Comparison of ENCODE assay signal across 17 cellular contexts in the genomic region with DNA sequence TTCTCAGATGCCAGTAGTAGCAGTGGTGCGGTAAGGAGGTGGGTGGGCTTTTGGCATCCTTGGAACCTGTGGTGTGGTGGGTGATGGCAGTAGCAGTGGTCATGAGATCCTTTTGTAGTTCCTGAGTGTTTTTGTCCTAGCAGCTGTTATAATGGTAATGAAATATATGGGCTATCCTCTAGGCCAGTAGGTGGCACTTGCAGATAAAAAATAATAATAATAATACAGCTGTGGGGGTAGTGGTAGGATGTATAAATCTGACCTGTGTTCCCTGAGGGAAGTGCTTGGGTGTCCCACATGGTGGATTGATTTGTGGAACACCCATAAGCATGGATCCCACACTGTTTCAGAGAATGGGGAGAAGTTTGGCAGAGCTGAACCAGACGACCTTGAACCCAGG.
DNase-seq lines count a peak whose midpoint lies in the region; ATAC-seq and TF ChIP-seq lines count a peak whose summit lies in the region.
"Had no signal": no experiment of that assay in that cellular context is flagged by ENCODE, and none has a peak within 500 bp of the region (broad histone marks: within the 10 kb centered on the region; RNA-seq: fewer than 3 reads in every experiment).

No MANE protein-coding gene starts in this region.

- H3K27ac ChIP-seq in A673 (ENCODE audit: low read depth, low read length, poor library complexity, severe bottlenecking) (no peak overlapping the region), RWPE2 (ENCODE audit: poor library complexity, severe bottlenecking) (no peak overlapping the region)
- H3K27ac ChIP-seq: A549 had no signal

- DNase-seq in A673 (ENCODE audit: low spot score) (peak; percentile 37), HT1080 (ENCODE audit: low read depth) (peak; percentile 19), RWPE2 (ENCODE audit: low spot score) (no peak), fibroblast of mammary gland (ENCODE audit: low read depth) (peak; percentile 3), SW 1271 (lab: John Stamatoyannopoulos, UW) (no peak), NCI-H146 (lab: John Stamatoyannopoulos, UW) (no peak), NCI-H774 (lab: John Stamatoyannopoulos, UW) (no peak), hepatic stellate cell (ENCODE audit: low spot score) (no peak)
- DNase-seq: activated CD8-positive, alpha-beta T cell treated with anti-CD3 and anti-CD28 coated beads, Interleukin-2, amount 10 ng/mL, durations not matched to agents 7 days and 5 days; activated naive CD8-positive, alpha-beta T cell treated with anti-CD3 and anti-CD28 coated beads, Interleukin-2, amount 50 U/mL, for 24 hours; activated T-cell treated with anti-CD3 and anti-CD28 coated beads, Interleukin-2, amount 50 U/mL, for 48 hours; effector memory CD8-positive, alpha-beta T cell; left colon; NCI-H524 treated with DMSO at 0.1 percent for 48 hours; RPMI8226; stimulated activated naive CD4-positive, alpha-beta T cell had no signal

- H3K9me3 ChIP-seq in A673 (ENCODE audit: low read depth, low read length, poor library complexity, severe bottlenecking) (no peaks in the 10 kb centered on the region), RWPE2 (ENCODE audit: severe bottlenecking) (no peaks in the 10 kb centered on the region)
- H3K9me3 ChIP-seq: A549 had no signal

- intact Hi-C loops in A673 (cut with micrococcal nuclease; ENCODE audit: unreplicated experiment): loop anchor here (2.0 kb wide), 1 partner anchor 1062 kb away; no protein-coding TSS in a partner anchor

- CTCF ChIA-PET in A673 (lab: Charles Lee): no interaction called here

- H3K27me3 ChIP-seq in A673 (replicated peaks; ENCODE audit: insufficient read depth, low read depth, low read length, poor library complexity): no peaks in the 10 kb centered on the region
- no peaks in the 10 kb centered on the region for H3K27me3 ChIP-seq in RWPE2 (ENCODE audit: insufficient read depth, poor library complexity, severe bottlenecking)

- TF ChIP-seq CTCF in A673 (conservative IDR thresholded peaks at IDR 0.05; ENCODE audit: low read depth, low read length): peak; percentile 43; the same call in 1 of the 2 replicates
- peak; percentile 10 for TF ChIP-seq CTCF in RWPE2 (IDR thresholded peaks at IDR 0.05; ENCODE audit: poor library complexity, severe bottlenecking)
- TF ChIP-seq CTCF in fibroblast of mammary gland (conservative IDR thresholded peaks at IDR 0.05; ENCODE audit: control insufficient read depth, insufficient read depth, low read depth, low read length): peak; percentile 19

- no peak for ATAC-seq in RWPE2 (ENCODE audit: low read depth)
- ATAC-seq: A549; activated CD8-positive, alpha-beta T cell treated with anti-CD3 and anti-CD28 coated beads, Interleukin-2, amount 10 ng/mL, durations not matched to agents 7 days and 5 days; effector memory CD8-positive, alpha-beta T cell; left colon had no signal

- H3K36me3 ChIP-seq in A673 (ENCODE audit: insufficient read depth, low read length, poor library complexity, severe bottlenecking) (no peaks in the 10 kb centered on the region), RWPE2 (ENCODE audit: low read depth) (no peaks in the 10 kb centered on the region)

- POLR2A ChIA-PET in A673 (lab: Charles Lee; ENCODE audit: low non-redundant PET): no interaction called here

- H3K4me1 ChIP-seq in A673 (ENCODE audit: insufficient read depth, low read length, poor library complexity, severe bottlenecking) (no peaks in the 10 kb centered on the region), RWPE2 (ENCODE audit: insufficient read depth, poor library complexity, severe bottlenecking) (no peaks in the 10 kb centered on the region)
- H3K4me1 ChIP-seq: A549 had no signal

- no TSS peak for BruUV-seq in A673 (replicated peaks; lab: Mats Ljungman, UMichigan)

- H3K4me3 ChIP-seq in A673 (ENCODE audit: low read depth, low read length, poor library complexity, severe bottlenecking) (no peak overlapping the region), RWPE2 (ENCODE audit: severe bottlenecking) (no peak overlapping the region), fibroblast of mammary gland (ENCODE audit: control insufficient read depth, low read depth, low read length) (no peak overlapping the region)
- H3K4me3 ChIP-seq: A549 had no signal

Comparison
In these comparisons a context has a peak if more than half of its experiments do, and no peak if none do; other contexts are left out.
1. DNase-seq: peak in A673 (single experiment), HT1080 (single experiment) and fibroblast of mammary gland (single experiment); none in RWPE2 (single experiment), SW 1271 (0 of 2), NCI-H146 (single experiment), NCI-H774 (single experiment) and hepatic stellate cell (single experiment).
2. Peak in every context shown above with its lines, with median percentiles within 50 percentile points of each other: CTCF ChIP-seq.